ENCODE assay signal across 1 cellular context in the genomic region with DNA sequence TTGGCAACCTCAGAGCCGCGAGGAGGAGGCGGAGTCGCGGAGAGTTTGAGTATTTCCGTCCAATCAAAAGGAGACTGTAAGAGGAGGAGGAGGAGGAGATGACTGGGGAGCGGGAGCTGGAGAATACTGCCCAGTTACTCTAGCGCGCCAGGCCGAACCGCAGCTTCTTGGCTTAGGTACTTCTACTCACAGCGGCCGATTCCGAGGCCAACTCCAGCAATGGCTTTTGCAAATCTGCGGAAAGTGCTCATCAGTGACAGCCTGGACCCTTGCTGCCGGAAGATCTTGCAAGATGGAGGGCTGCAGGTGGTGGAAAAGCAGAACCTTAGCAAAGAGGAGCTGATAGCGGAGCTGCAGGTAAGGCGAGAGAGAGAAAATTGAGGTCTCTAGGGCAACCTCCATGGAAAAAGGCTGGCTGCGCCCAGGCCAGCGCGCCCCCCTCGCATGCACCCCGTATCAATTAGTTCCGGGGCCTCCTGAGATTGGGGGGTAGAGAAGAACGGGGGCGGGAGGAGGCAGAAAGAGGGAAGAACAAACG.
A peak's percentile ranks its signal among the peaks of the same experiment; 100 is the strongest.
TF ChIP-seq lines count a peak whose summit lies in the region.

TSS of gene PHGDH (plus strand) at position 131 of the 538 bp plus-strand sequence. CDS start at position 220, 89 bp downstream.

TF ChIP-seq in GM12878, 131 proteins besides CTCF, POLR2A, EP300 and RAD21 (continued from another document):
- TF ChIP-seq, protein P1, sequence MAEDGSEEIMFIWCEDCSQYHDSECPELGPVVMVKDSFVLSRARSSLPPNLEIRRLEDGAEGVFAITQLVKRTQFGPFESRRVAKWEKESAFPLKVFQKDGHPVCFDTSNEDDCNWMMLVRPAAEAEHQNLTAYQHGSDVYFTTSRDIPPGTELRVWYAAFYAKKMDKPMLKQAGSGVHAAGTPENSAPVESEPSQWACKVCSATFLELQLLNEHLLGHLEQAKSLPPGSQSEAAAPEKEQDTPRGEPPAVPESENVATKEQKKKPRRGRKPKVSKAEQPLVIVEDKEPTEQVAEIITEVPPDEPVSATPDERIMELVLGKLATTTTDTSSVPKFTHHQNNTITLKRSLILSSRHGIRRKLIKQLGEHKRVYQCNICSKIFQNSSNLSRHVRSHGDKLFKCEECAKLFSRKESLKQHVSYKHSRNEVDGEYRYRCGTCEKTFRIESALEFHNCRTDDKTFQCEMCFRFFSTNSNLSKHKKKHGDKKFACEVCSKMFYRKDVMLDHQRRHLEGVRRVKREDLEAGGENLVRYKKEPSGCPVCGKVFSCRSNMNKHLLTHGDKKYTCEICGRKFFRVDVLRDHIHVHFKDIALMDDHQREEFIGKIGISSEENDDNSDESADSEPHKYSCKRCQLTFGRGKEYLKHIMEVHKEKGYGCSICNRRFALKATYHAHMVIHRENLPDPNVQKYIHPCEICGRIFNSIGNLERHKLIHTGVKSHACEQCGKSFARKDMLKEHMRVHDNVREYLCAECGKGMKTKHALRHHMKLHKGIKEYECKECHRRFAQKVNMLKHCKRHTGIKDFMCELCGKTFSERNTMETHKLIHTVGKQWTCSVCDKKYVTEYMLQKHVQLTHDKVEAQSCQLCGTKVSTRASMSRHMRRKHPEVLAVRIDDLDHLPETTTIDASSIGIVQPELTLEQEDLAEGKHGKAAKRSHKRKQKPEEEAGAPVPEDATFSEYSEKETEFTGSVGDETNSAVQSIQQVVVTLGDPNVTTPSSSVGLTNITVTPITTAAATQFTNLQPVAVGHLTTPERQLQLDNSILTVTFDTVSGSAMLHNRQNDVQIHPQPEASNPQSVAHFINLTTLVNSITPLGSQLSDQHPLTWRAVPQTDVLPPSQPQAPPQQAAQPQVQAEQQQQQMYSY (CRISPR knock-in tag; IDR thresholded peaks at IDR 0.05), result no peak
- TF ChIP-seq BHLHE40 (IDR thresholded peaks at IDR 0.05; ENCODE audit: borderline replicate concordance in 1 of 2, low read depth in 2 of 2, low read length in 1 of 2) (no peak), SUZ12 (IDR thresholded peaks at IDR 0.05; ENCODE audit: unreplicated experiment) (peak; percentile 28), CREB1 (IDR thresholded peaks at IDR 0.05; ENCODE audit: low read depth) (no peak), YY1 (IDR thresholded peaks at IDR 0.05; ENCODE audit: low read depth, low read length) (peak; percentile 26; the same call in 1 of the 2 replicates), POLR2AphosphoS5 (IDR thresholded peaks at IDR 0.05; ENCODE audit: low read length) (0 out of 2 replicates have a peak, but pooled peaks have one; percentile 28)
